20 cellular contexts compared by ENCODE assay signal in the genomic region with DNA sequence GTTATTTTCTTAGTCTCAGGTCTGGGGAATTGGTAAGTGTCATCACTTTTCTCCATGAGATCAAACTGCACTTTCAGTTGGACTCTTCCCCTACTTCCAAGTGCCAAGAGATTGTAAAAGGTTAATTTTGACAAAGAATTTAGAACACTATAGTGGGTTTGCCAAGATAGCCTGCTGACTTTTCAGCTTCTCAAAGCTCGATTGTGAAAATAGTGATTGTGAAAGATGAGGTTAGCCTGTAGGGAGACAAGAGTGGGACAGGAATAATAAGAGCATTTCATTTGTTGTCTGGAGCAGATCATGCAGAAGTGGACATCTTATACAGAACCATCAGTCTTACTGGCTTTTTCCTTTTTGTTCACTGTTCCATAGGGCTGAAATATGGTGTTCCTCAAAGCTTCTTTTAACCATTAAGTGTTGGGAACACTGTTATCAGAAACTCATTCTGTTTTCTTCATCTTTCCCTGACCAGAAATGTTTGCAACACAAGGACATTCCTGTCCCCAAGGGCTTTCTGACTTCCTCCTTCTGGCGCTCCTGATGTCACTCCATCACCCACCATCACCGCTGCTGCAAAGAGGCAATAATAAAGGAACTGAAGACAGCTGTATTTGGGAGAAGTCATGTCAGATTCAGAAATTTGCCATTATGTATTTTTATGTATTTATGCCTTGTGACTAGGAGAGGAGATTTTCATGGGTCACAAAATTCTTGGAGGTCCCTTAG. TPM values are rescaled to one million over a fixed set of nuclear protein-coding genes. Genes with fewer than 3 reads are reported as not detected.
A peak's percentile ranks its signal among the peaks of the same experiment; 100 is the strongest.
DNase-seq lines count a peak whose midpoint lies in the region; ATAC-seq and TF ChIP-seq lines count a peak whose summit lies in the region.
"Had no signal": no experiment of that assay in that cellular context is flagged by ENCODE, and none has a peak within 500 bp of the region (broad histone marks: within the 10 kb centered on the region; RNA-seq: fewer than 3 reads in every experiment).

No MANE protein-coding gene starts in this region.

- H3K27me3 ChIP-seq in HL-60 (ENCODE audit: insufficient read depth, poor library complexity, severe bottlenecking): no peaks in the 10 kb centered on the region
- H3K27me3 ChIP-seq in adipocyte (replicated peaks; ENCODE audit: control insufficient read depth, insufficient read depth, low read length): no peaks in the 10 kb centered on the region
- H3K27me3 ChIP-seq: MG63 had no signal

- no peaks in the 10 kb centered on the region for H3K9me3 ChIP-seq in adipocyte (ENCODE audit: control insufficient read depth, low read length)
- H3K9me3 ChIP-seq: MG63 had no signal

- no peaks in the 10 kb centered on the region for H3K9me3 Mint-ChIP-seq in chondrocyte (ENCODE audit: low read depth)
- H3K9me3 Mint-ChIP-seq: activated naive CD8-positive, alpha-beta T cell treated with anti-CD3 and anti-CD28 coated beads, Interleukin-2, amount 10 ng/mL, durations not matched to agents 7 days and 5 days; brain; CD8-positive, alpha-beta memory T cell; IgD-negative memory B cell; natural killer cell; stimulated activated effector memory CD8-positive, alpha-beta T cell treated with anti-CD3 and anti-CD28 coated beads, Interleukin-12 subunit alpha, Interleukin-12 subunit beta, amount 100 ng/mL, for 72 hours had no signal

- H3K4me3 ChIP-seq in AG10803 (ENCODE audit: low read length) (no peak overlapping the region), HL-60 (replicated peaks; ENCODE audit: insufficient read depth, low read length) (no peak overlapping the region), adipocyte (ENCODE audit: low read length) (peak overlapping the region; percentile 56)
- H3K4me3 ChIP-seq: MG63 had no signal

- peak; percentile 23 for DNase-seq in AG10803 (ENCODE audit: low read depth)
- DNase-seq in HL-60 (ENCODE audit: low read depth in 1 of 2, low spot score in 1 of 2): peak; percentile 54 to 77
- peak; percentile 30 for DNase-seq in adipocyte (ENCODE audit: low read depth)
- no peak for DNase-seq in left ventricle myocardium superior
- no peak for DNase-seq in HPDE6-E6E7 (ENCODE audit: extremely low spot score)
- DNase-seq in chondrocyte (ENCODE audit: low spot score): no peak
- no peak for DNase-seq in HuH-7.5 (ENCODE audit: low spot score)
- DNase-seq: activated CD4-positive, CD25-positive, alpha-beta regulatory T cell; activated naive CD8-positive, alpha-beta T cell treated with anti-CD3 and anti-CD28 coated beads, Interleukin-2, amount 10 ng/mL, durations not matched to agents 7 days and 5 days; CD8-positive, alpha-beta memory T cell; DMS53; MG63; natural killer cell; NCI-H187 treated with DMSO at 0.1 percent for 48 hours; NCI-H226; NCI-H82 had no signal

- no peaks in the 10 kb centered on the region for H3K4me1 Mint-ChIP-seq in chondrocyte (ENCODE audit: low read depth)
- H3K4me1 Mint-ChIP-seq: brain had no signal

- H3K4me3 Mint-ChIP-seq in chondrocyte (ENCODE audit: unreplicated experiment): no peak overlapping the region
- H3K4me3 Mint-ChIP-seq: activated naive CD8-positive, alpha-beta T cell treated with anti-CD3 and anti-CD28 coated beads, Interleukin-2, amount 10 ng/mL, durations not matched to agents 7 days and 5 days; brain; CD8-positive, alpha-beta memory T cell; IgD-negative memory B cell; natural killer cell; stimulated activated effector memory CD8-positive, alpha-beta T cell treated with anti-CD3 and anti-CD28 coated beads, Interleukin-12 subunit alpha, Interleukin-12 subunit beta, amount 100 ng/mL, for 72 hours had no signal

- H3K4me1 ChIP-seq in adipocyte (ENCODE audit: control insufficient read depth, insufficient read depth, low read length): peaks cover 22% of the 10 kb centered on the region

- H3K36me3 Mint-ChIP-seq in chondrocyte (ENCODE audit: low read depth): peaks cover 43% of the 10 kb centered on the region
- H3K36me3 Mint-ChIP-seq: IgD-negative memory B cell had no signal

- H3K36me3 ChIP-seq in adipocyte (ENCODE audit: control insufficient read depth, insufficient read depth, low read length, severe bottlenecking): peaks cover 59% of the 10 kb centered on the region

- H3K27me3 Mint-ChIP-seq in chondrocyte (ENCODE audit: low read depth): no peaks in the 10 kb centered on the region
- H3K27me3 Mint-ChIP-seq: activated naive CD8-positive, alpha-beta T cell treated with anti-CD3 and anti-CD28 coated beads, Interleukin-2, amount 10 ng/mL, durations not matched to agents 7 days and 5 days; brain; CD8-positive, alpha-beta memory T cell; IgD-negative memory B cell had no signal

- ATAC-seq in left ventricle myocardium superior (peak; percentile 56), HG03139 (IDR thresholded peaks at IDR 0.05; ENCODE audit: unreplicated experiment) (no peak)
- ATAC-seq: natural killer cell; stimulated activated effector memory CD8-positive, alpha-beta T cell treated with anti-CD3 and anti-CD28 coated beads, Interleukin-12 subunit alpha, Interleukin-12 subunit beta, amount 100 ng/mL, for 72 hours had no signal

- no peak overlapping the region for H3K27ac Mint-ChIP-seq in chondrocyte (ENCODE audit: unreplicated experiment)
- H3K27ac Mint-ChIP-seq: activated naive CD8-positive, alpha-beta T cell treated with anti-CD3 and anti-CD28 coated beads, Interleukin-2, amount 10 ng/mL, durations not matched to agents 7 days and 5 days; IgD-negative memory B cell had no signal

- intact Hi-C loops in left ventricle myocardium superior (cut with micrococcal nuclease): no loop called here

- peak overlapping the region; percentile 70 for H3K9ac ChIP-seq in adipocyte (ENCODE audit: low read length)

- peak overlapping the region; percentile 26 for H3K27ac ChIP-seq in HL-60 (replicated peaks)

- TF ChIP-seq CTCF in AG10803 (conservative IDR thresholded peaks at IDR 0.05; ENCODE audit: low read length) (no peak), HL-60 (IDR thresholded peaks at IDR 0.05; ENCODE audit: insufficient read depth, low read length) (no peak), chondrocyte (IDR thresholded peaks at IDR 0.05) (no peak)

RNA-seq across cellular contexts. Expression of a gene that starts 11.6 kb away (rescaled TPM):
- total RNA-seq in left ventricle myocardium superior: 244 TPM
- 376 to 419 TPM (median 378 TPM) in 3 replicates for total RNA-seq in chondrocyte

RNA-seq across cellular contexts. Expression of a gene that starts 36.3 kb away (rescaled TPM):
- total RNA-seq in left ventricle myocardium superior (20.6 TPM), chondrocyte (12.3 to 18.1 TPM (median 12.8 TPM) in 3 replicates)

Comparison
In these comparisons a context has a peak if more than half of its experiments do, and no peak if none do; other contexts are left out.
1. DNase-seq: peak in AG10803 (single experiment), HL-60 (2 of 2) and adipocyte (single experiment); none in left ventricle myocardium superior (single experiment), HPDE6-E6E7 (single experiment), chondrocyte (single experiment) and HuH-7.5 (single experiment).